In genomic region chr11:28961726-28962125, GRCh38 we compare ENCODE assay signal across 21 cellular contexts.
"Had no signal": no experiment of that assay in that cellular context is flagged by ENCODE, and none has a peak within 500 bp of the region (broad histone marks: within the 10 kb centered on the region; RNA-seq: fewer than 3 reads in every experiment).

No MANE protein-coding gene starts in this region.

- H3K4me1 ChIP-seq: gastroesophageal sphincter, left lung, neural progenitor cell, right atrium auricular region, sigmoid colon, suprapubic skin, thyroid gland had no signal

- ATAC-seq: esophagus mucosa; gastroesophageal sphincter; left lung; natural killer cell treated with Interleukin-12 subunit alpha and Interleukin-12 subunit beta and Interleukin-15 and Interleukin-18, amount 100 ng/mL, for 72 hours had no signal

- DNase-seq: cortex of kidney; dorsolateral prefrontal cortex; effector CD8-positive, alpha-beta T cell; glutamatergic neuron; left lung; mesenchymal stem cell; midbrain; nucleus accumbens; ovary; sigmoid colon; small intestine; stimulated activated CD4-positive, alpha-beta T cell treated with anti-CD3 and anti-CD28 coated beads, Interleukin-12 subunit alpha, Interleukin-12 subunit beta, amount 100 ng/mL, for 4 hours; stimulated activated naive CD4-positive, alpha-beta T cell; thyroid gland had no signal

- H3K4me3 ChIP-seq: dorsolateral prefrontal cortex, gastroesophageal sphincter, left lung, lung, neural progenitor cell, ovary, right atrium auricular region, sigmoid colon, suprapubic skin, thyroid gland had no signal

- H3K27ac ChIP-seq: dorsolateral prefrontal cortex, gastroesophageal sphincter, left lung, neural progenitor cell, ovary, right atrium auricular region, sigmoid colon, suprapubic skin, thyroid gland had no signal

- H3K36me3 ChIP-seq: gastroesophageal sphincter, left lung, neural progenitor cell, ovary, right atrium auricular region, sigmoid colon, suprapubic skin, thyroid gland had no signal

- H3K27me3 ChIP-seq: dorsolateral prefrontal cortex, gastroesophageal sphincter, left lung, neural progenitor cell, ovary, right atrium auricular region, sigmoid colon, suprapubic skin, thyroid gland had no signal

- H3K9me3 ChIP-seq: gastroesophageal sphincter, left lung, ovary, right atrium auricular region, sigmoid colon, suprapubic skin, thyroid gland had no signal
